22 cellular contexts compared by ENCODE assay signal in genomic region chr7:96855139-96855538, GRCh38.
"Had no signal": no experiment of that assay in that cellular context is flagged by ENCODE, and none has a peak within 500 bp of the region (broad histone marks: within the 10 kb centered on the region; RNA-seq: fewer than 3 reads in every experiment).

No MANE protein-coding gene starts in this region.

- ATAC-seq: foreskin keratinocyte; gastroesophageal sphincter; heart left ventricle; naive thymus-derived CD4-positive, alpha-beta T cell; stimulated activated effector memory CD8-positive, alpha-beta T cell treated with anti-CD3 and anti-CD28 coated beads, Interleukin-12 subunit alpha, Interleukin-12 subunit beta, amount 100 ng/mL, for 72 hours had no signal

- H3K36me3 ChIP-seq: esophagus muscularis mucosa, gastroesophageal sphincter, heart left ventricle, neural progenitor cell, right lobe of liver, stomach, thyroid gland, vagina had no signal

- H3K9me3 ChIP-seq: esophagus muscularis mucosa, gastroesophageal sphincter, heart left ventricle, right lobe of liver, stomach, thyroid gland, vagina had no signal

- H3K27me3 ChIP-seq: esophagus muscularis mucosa, gastroesophageal sphincter, heart left ventricle, hepatocyte, neural progenitor cell, right lobe of liver, stomach, thyroid gland, vagina had no signal

- H3K4me1 ChIP-seq: esophagus muscularis mucosa, foreskin keratinocyte, gastroesophageal sphincter, heart left ventricle, neural progenitor cell, parathyroid adenoma, right lobe of liver, stomach, thyroid gland, vagina had no signal

- H3K27ac ChIP-seq: esophagus muscularis mucosa, foreskin keratinocyte, gastroesophageal sphincter, heart left ventricle, hepatocyte, neural progenitor cell, parathyroid adenoma, right lobe of liver, stomach, thyroid gland, vagina had no signal

- H3K4me3 ChIP-seq: esophagus muscularis mucosa, gastroesophageal sphincter, heart left ventricle, hepatocyte, neural progenitor cell, right lobe of liver, smooth muscle cell, stomach, thyroid gland, vagina had no signal

- DNase-seq: effector CD8-positive, alpha-beta T cell; foreskin keratinocyte; heart left ventricle; kidney; mesendoderm; midbrain; naive thymus-derived CD4-positive, alpha-beta T cell; right lobe of liver; stimulated activated CD4-positive, alpha-beta T cell treated with anti-CD3 and anti-CD28 coated beads, Interleukin-12 subunit alpha, Interleukin-12 subunit beta, amount 100 ng/mL, for 4 hours; stimulated activated CD4-positive, alpha-beta T cell treated with anti-CD3 and anti-CD28 coated beads, Interleukin-2, amount 100 ng/mL, for 24 hours; stimulated activated CD4-positive, alpha-beta T cell treated with anti-CD3 and anti-CD28 coated beads, Interleukin-4, amount 100 ng/mL, for 24 hours; stimulated activated naive CD4-positive, alpha-beta T cell treated with Interleukin-2 at 50 U/mL for 16 hours; stomach; thyroid gland had no signal
